20 cellular contexts compared by ENCODE assay signal in the genomic region with DNA sequence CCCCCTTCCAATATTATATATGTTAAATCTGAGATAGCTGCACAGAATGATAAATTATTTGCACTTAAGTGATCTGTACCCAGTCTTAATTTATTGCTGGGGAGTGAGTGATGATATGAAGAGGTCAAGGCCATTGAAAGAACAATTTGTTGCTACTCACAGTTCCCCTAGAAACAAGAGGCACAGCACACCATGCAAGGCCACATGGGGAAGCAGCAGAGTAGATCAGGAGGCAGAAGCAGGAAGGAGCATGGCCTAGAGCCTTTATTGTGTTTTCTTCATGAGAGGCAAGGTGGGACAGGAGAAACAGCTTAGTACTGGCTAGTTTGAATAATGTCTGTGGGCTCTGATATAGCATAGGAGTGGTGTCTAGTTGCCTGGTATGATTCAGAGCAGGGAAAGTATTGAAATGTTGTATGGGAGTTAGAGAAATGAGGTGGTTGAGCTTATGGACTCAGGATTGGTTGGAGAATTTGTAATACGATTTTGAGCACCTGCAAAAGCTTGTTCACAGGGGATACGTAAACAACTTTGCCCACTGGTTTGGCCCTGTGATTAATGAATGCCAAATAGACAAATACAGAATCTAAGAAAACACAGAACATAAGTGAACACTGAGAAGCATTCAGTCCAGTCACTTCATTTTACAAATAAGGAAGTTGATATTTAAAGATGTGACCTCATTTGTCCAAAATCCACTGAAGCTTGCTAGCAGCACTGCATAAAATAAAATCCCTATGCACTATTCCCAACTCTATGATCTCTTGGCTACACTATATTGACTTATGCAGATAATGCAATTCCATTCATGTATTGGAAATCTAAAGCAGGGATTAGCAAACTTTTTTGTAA.
A peak's percentile ranks its signal among the peaks of the same experiment; 100 is the strongest.
DNase-seq lines count a peak whose midpoint lies in the region; ATAC-seq and TF ChIP-seq lines count a peak whose summit lies in the region.
"Had no signal": no experiment of that assay in that cellular context is flagged by ENCODE, and none has a peak within 500 bp of the region (broad histone marks: within the 10 kb centered on the region; RNA-seq: fewer than 3 reads in every experiment).

No MANE protein-coding gene starts in this region.

- peak; percentile 84 for ATAC-seq in Right ventricle myocardium superior (ENCODE audit: poor library complexity)
- ATAC-seq: stimulated activated naive CD8-positive, alpha-beta T cell treated with anti-CD3 and anti-CD28 coated beads, Interleukin-15, amount 100 ng/mL, for 72 hours had no signal

- H3K36me3 ChIP-seq in A673 (ENCODE audit: insufficient read depth, low read length, poor library complexity, severe bottlenecking): no peaks in the 10 kb centered on the region
- H3K36me3 ChIP-seq: ascending aorta, colonic mucosa, uterus had no signal

- CTCF ChIA-PET in A673 (lab: Charles Lee): no interaction called here

- H3K27ac ChIP-seq in A673 (ENCODE audit: low read depth, low read length, poor library complexity, severe bottlenecking): no peak overlapping the region
- H3K27ac ChIP-seq: colonic mucosa, epithelial cell of prostate, uterus had no signal

- H3K27me3 ChIP-seq in A673 (replicated peaks; ENCODE audit: insufficient read depth, low read depth, low read length, poor library complexity): no peaks in the 10 kb centered on the region
- H3K27me3 ChIP-seq: ascending aorta, colonic mucosa, uterus had no signal

- H3K9me3 ChIP-seq in A673 (ENCODE audit: low read depth, low read length, poor library complexity, severe bottlenecking): no peaks in the 10 kb centered on the region
- H3K9me3 ChIP-seq: ascending aorta, Caco-2, colonic mucosa, uterus had no signal

- peaks cover 2% of the 10 kb centered on the region for H3K9me3 Mint-ChIP-seq in neural crest cell

- BruUV-seq in A673 (replicated peaks; lab: Mats Ljungman, UMichigan): no TSS peak

- H3K4me3 ChIP-seq in foreskin fibroblast (ENCODE audit: low read depth in 1 of 2, low read length in 2 of 2) (no peak overlapping the region), A673 (ENCODE audit: low read depth, low read length, poor library complexity, severe bottlenecking) (no peak overlapping the region)
- H3K4me3 ChIP-seq: ascending aorta, colonic mucosa, uterus had no signal

- DNase-seq in Right ventricle myocardium superior: no peak
- no peak for DNase-seq in cardiac septum (ENCODE audit: low spot score)
- DNase-seq in foreskin fibroblast: peak; percentile 11 to 41
- DNase-seq in neural crest cell (ENCODE audit: low read depth, low spot score): no peak
- DNase-seq in NCI-H524 (lab: John Stamatoyannopoulos, UW): no peak
- DNase-seq in A673 (ENCODE audit: low spot score): no peak
- no peak for DNase-seq in 8988T
- DNase-seq in AML-193 (lab: John Stamatoyannopoulos, UW): no peak
- DNase-seq: activated CD4-positive, CD25-positive, alpha-beta regulatory T cell treated with anti-CD3 and anti-CD28 coated beads, Interleukin-2, amount 50 U/mL, for 72 hours; Caco-2; colonic mucosa; GOT3; KBM-7; midbrain; NCI-H1417 treated with DMSO at 0.1 percent for 48 hours; stimulated activated CD4-positive, alpha-beta T cell treated with anti-CD3 and anti-CD28 coated beads, Interleukin-12 subunit alpha, Interleukin-12 subunit beta, amount 100 ng/mL, for 4 hours; stimulated activated naive CD8-positive, alpha-beta T cell treated with anti-CD3 and anti-CD28 coated beads, Interleukin-15, amount 100 ng/mL, for 72 hours; uterus had no signal

- POLR2A ChIA-PET in A673 (lab: Charles Lee; ENCODE audit: low non-redundant PET): no interaction called here

- H3K36me3 Mint-ChIP-seq in neural crest cell (ENCODE audit: low read depth): peaks cover 7% of the 10 kb centered on the region

- no peak overlapping the region for H3K4me3 Mint-ChIP-seq in neural crest cell
- H3K4me3 Mint-ChIP-seq: stimulated activated naive CD8-positive, alpha-beta T cell treated with anti-CD3 and anti-CD28 coated beads, Interleukin-15, amount 100 ng/mL, for 72 hours had no signal

- H3K27ac Mint-ChIP-seq in neural crest cell (ENCODE audit: unreplicated experiment): peak overlapping the region; percentile 0
- H3K27ac Mint-ChIP-seq: stimulated activated naive CD8-positive, alpha-beta T cell treated with anti-CD3 and anti-CD28 coated beads, Interleukin-15, amount 100 ng/mL, for 72 hours had no signal

- no peaks in the 10 kb centered on the region for H3K4me1 ChIP-seq in A673 (ENCODE audit: insufficient read depth, low read length, poor library complexity, severe bottlenecking)
- H3K4me1 ChIP-seq: ascending aorta, Caco-2, colonic mucosa, uterus had no signal

- H3K27me3 Mint-ChIP-seq in neural crest cell (ENCODE audit: low read depth): no peaks in the 10 kb centered on the region

- TF ChIP-seq CTCF in foreskin fibroblast (IDR thresholded peaks at IDR 0.05; ENCODE audit: low read depth, low read length) (no peak), neural crest cell (conservative IDR thresholded peaks at IDR 0.05) (no peak), A673 (conservative IDR thresholded peaks at IDR 0.05; ENCODE audit: low read depth, low read length) (no peak)

- H3K4me1 Mint-ChIP-seq in neural crest cell: peaks cover 15% of the 10 kb centered on the region
- H3K4me1 Mint-ChIP-seq: stimulated activated naive CD8-positive, alpha-beta T cell treated with anti-CD3 and anti-CD28 coated beads, Interleukin-15, amount 100 ng/mL, for 72 hours had no signal

- intact Hi-C loops in Right ventricle myocardium superior (cut with DNase I) (no loop called here), cardiac septum (cut with DNase I) (loop anchor here (10.0 kb wide), 2 partner anchors 249 to 389 kb away; a partner anchor contains a TSS), A673 (cut with micrococcal nuclease; ENCODE audit: unreplicated experiment) (no loop called here)

Comparison
In these comparisons a context has a peak if more than half of its experiments do, and no peak if none do; other contexts are left out.
1. DNase-seq: peak in foreskin fibroblast (2 of 2); none in Right ventricle myocardium superior (single experiment), cardiac septum (single experiment), neural crest cell (single experiment), NCI-H524 (0 of 2), A673 (single experiment), 8988T (single experiment) and AML-193 (0 of 2).